Comparison of ENCODE assay signal across 8 cellular contexts in the genomic region with DNA sequence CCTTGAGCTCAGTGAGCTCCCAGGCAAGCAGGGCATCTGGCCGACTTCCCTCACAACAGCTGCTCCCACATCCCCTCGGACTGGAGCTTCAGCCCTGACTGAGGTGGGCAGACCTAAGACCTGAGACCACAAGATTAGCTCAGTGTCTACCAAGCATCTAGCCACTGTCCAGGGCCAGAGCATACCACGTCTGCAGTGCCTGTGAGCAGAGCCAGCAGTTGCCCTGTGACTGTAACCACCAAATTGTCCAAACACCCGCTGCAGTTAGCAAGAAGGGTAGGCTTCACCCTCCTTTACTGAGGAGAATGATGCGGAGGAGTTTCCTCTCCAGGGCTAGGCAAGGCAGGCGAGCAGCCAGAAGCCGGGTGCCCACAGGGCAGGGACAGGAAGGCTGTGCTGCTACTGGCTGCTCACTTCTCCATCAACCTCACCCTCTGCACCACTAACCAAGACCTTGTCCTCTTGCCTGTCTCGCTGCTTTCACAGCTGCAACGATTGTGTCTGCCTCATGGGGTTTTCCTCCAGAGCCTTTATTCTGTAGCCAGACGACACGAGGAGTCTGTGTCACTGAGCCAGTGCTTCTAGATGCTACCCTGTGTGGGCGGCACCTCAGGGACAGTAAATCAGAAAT. TPM values are rescaled to one million over a fixed set of nuclear protein-coding genes. Genes with fewer than 3 reads are reported as not detected.
A peak's percentile ranks its signal among the peaks of the same experiment; 100 is the strongest.
DNase-seq lines count a peak whose midpoint lies in the region; ATAC-seq and TF ChIP-seq lines count a peak whose summit lies in the region.

No MANE protein-coding gene starts in this region.

- H3K4me1 Mint-ChIP-seq in activated B cell treated with CpG ODN at 0.5 μM for 24 hours: peaks cover 19% of the 10 kb centered on the region
- H3K4me1 Mint-ChIP-seq in chondrocyte (ENCODE audit: low read depth): peaks cover 3% of the 10 kb centered on the region

- no peak overlapping the region for H3K4me3 Mint-ChIP-seq in activated B cell treated with CpG ODN at 0.5 μM for 24 hours
- no peak overlapping the region for H3K4me3 Mint-ChIP-seq in chondrocyte (ENCODE audit: unreplicated experiment)

- H3K36me3 Mint-ChIP-seq in activated B cell treated with CpG ODN at 0.5 μM for 24 hours (ENCODE audit: low read depth) (peaks cover 48% of the 10 kb centered on the region), chondrocyte (ENCODE audit: low read depth) (peaks cover 36% of the 10 kb centered on the region)

- CTCF ChIA-PET in activated B cell treated with CpG ODN at 0.5 μM for 24 hours (lab: Charles Lee): interaction anchor here (1.0 to 3.6 kb wide), 2 partner anchors 82 to 250 kb away, joined by 3 to 15 read pairs; no protein-coding TSS in a partner anchor

- H3K27me3 Mint-ChIP-seq in activated B cell treated with CpG ODN at 0.5 μM for 24 hours (no peaks in the 10 kb centered on the region), chondrocyte (ENCODE audit: low read depth) (no peaks in the 10 kb centered on the region)

- intact Hi-C loops in activated B cell treated with CpG ODN at 0.5 μM for 24 hours (cut with micrococcal nuclease): no loop called here

- no peaks in the 10 kb centered on the region for H3K9me3 Mint-ChIP-seq in activated B cell treated with CpG ODN at 0.5 μM for 24 hours
- no peaks in the 10 kb centered on the region for H3K9me3 Mint-ChIP-seq in chondrocyte (ENCODE audit: low read depth)

- TF ChIP-seq POLR2A in GM18505 (IDR thresholded peaks at IDR 0.05; ENCODE audit: borderline replicate concordance, extremely low read depth, insufficient read depth, insufficient read length): peak; percentile 31

- DNase-seq in activated B cell treated with CpG ODN at 0.5 μM for 24 hours (no peak), chondrocyte (ENCODE audit: low spot score) (no peak), SKM-1 treated with dmso at 0.1 percent for 144 hours (lab: John Stamatoyannopoulos, UW; ENCODE audit: unreplicated experiment) (no peak), iPS-NIHi7 (ENCODE audit: extremely low spot score) (no peak)
- peak; percentile 44 to 46 for DNase-seq in stimulated activated CD4-positive, alpha-beta T cell treated with anti-CD3 and anti-CD28 coated beads, Interleukin-2, amount 100 ng/mL, for 24 hours

- ATAC-seq in GM18505 (IDR thresholded peaks at IDR 0.05; ENCODE audit: unreplicated experiment) (no peak), activated B cell treated with CpG ODN at 0.5 μM for 24 hours (ENCODE audit: low read depth) (peak; percentile 86), HG03095 (IDR thresholded peaks at IDR 0.05; ENCODE audit: unreplicated experiment) (no peak), HG03196 (IDR thresholded peaks at IDR 0.05; ENCODE audit: unreplicated experiment) (no peak)

- peak overlapping the region; percentile 26 for H3K27ac Mint-ChIP-seq in activated B cell treated with CpG ODN at 0.5 μM for 24 hours
- H3K27ac Mint-ChIP-seq in chondrocyte (ENCODE audit: unreplicated experiment): peak overlapping the region; percentile 38

- TF ChIP-seq CTCF in activated B cell treated with CpG ODN at 0.5 μM for 24 hours (IDR thresholded peaks at IDR 0.05) (no peak), chondrocyte (IDR thresholded peaks at IDR 0.05) (no peak)

- POLR2A ChIA-PET in activated B cell treated with CpG ODN at 0.5 μM for 24 hours (lab: Charles Lee): interaction anchor here (1.4 to 2.2 kb wide), 2 partner anchors 69 to 100 kb away, joined by 3 to 7 read pairs; partner anchors contain the start of gene ARPC3

RNA-seq across cellular contexts. Expression of gene ANAPC7, which starts 53.9 kb away (rescaled TPM):
- 69.8 and 76.2 TPM in 2 replicates for total RNA-seq in activated B cell treated with CpG ODN at 0.5 μM for 24 hours
- 32.7 to 50.3 TPM (median 35.4 TPM) in 3 replicates for total RNA-seq in chondrocyte

Comparison
In these comparisons a context has a peak if more than half of its experiments do, and no peak if none do; other contexts are left out.
1. DNase-seq: peak in stimulated activated CD4-positive, alpha-beta T cell treated with anti-CD3 and anti-CD28 coated beads, Interleukin-2, amount 100 ng/mL, for 24 hours (2 of 2); none in activated B cell treated with CpG ODN at 0.5 μM for 24 hours (single experiment), chondrocyte (single experiment), SKM-1 treated with dmso at 0.1 percent for 144 hours (single experiment) and iPS-NIHi7 (single experiment).